ENCODE assay signal across 1 cellular context in the genomic region with DNA sequence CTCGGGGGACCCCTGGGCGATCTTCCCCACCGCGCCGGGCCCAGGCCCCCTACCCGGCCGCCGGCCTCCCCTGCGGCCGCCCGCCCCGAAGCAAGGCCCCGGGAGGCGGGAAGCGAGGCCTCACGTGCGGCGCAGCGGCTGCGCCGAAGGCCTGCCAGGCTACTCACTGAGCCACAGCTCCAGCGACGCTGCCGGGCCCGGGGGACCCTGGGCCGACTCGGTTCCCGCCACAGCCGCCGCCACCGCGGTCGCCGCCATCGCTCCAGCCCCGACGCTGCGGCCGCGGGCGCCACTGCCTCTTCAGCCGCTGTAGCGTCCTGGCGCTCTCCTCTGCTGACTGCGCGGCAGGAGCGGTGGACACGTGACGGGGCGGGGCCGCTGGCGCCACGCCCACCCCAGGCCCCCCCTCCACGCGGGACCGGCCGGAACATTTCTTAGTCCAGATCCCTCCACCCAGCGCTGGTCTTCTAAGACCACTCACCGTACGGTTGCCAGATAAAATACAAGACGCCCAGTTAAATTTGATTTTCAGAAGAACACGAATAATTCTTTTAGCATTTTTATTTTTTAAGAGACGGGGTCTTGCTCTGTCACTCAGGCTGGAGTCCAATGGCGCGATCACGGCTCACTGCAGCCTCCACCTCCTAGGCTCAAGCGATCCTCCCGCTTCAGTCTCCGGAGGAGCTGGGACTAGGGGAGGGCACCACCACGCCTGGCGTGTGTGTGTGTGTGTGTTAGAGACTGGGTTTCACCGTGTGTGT.
A peak's percentile ranks its signal among the peaks of the same experiment; 100 is the strongest.
TF ChIP-seq lines count a peak whose summit lies in the region.

TSS of gene GGA2 (minus strand) at position 341 of the 761 bp plus-strand sequence. CDS start at position 258, 83 bp downstream.

TF ChIP-seq in HepG2, 621 proteins besides CTCF, POLR2A, EP300 and RAD21 (continued from another document and continues in another):
- TF ChIP-seq MYC (CRISPR knock-in tag; IDR thresholded peaks at IDR 0.05; ENCODE audit: borderline replicate concordance) (peak; percentile 96), SNAI1 (CRISPR knock-in tag; IDR thresholded peaks at IDR 0.05; ENCODE audit: borderline replicate concordance) (peak; percentile 68; the same call in 1 of the 2 replicates), ZNF574 (CRISPR knock-in tag; IDR thresholded peaks at IDR 0.05) (peak; percentile 93), GTF3A (CRISPR knock-in tag; conservative IDR thresholded peaks at IDR 0.05) (no peak; the same call in 1 of the 2 replicates), TAF15 (IDR thresholded peaks at IDR 0.05; ENCODE audit: low read depth, low read length, poor library complexity, severe bottlenecking) (no peak), MXD4 (CRISPR knock-in tag; IDR thresholded peaks at IDR 0.05) (peak; percentile 97), SETDB1 (CRISPR knock-in tag; IDR thresholded peaks at IDR 0.05; ENCODE audit: borderline replicate concordance) (no peak), MEIS2 (CRISPR knock-in tag; IDR thresholded peaks at IDR 0.05) (peak; percentile 98), STAG1 (CRISPR knock-in tag; IDR thresholded peaks at IDR 0.05) (peak; percentile 53), MED1 (CRISPR knock-in tag; IDR thresholded peaks at IDR 0.05) (peak; percentile 91), HHEX (CRISPR knock-in tag; IDR thresholded peaks at IDR 0.05) (no peak), ZFP41 (CRISPR knock-in tag; IDR thresholded peaks at IDR 0.05; ENCODE audit: borderline replicate concordance) (no peak), FOXA1 (IDR thresholded peaks at IDR 0.05) (no peak), FOXA1 (CRISPR knock-in tag; IDR thresholded peaks at IDR 0.05) (peak; percentile 39; the same call in 1 of the 2 replicates), THAP7 (CRISPR knock-in tag; IDR thresholded peaks at IDR 0.05) (peak; percentile 52; the same call in 1 of the 2 replicates), ZNF878 (CRISPR knock-in tag; IDR thresholded peaks at IDR 0.05) (peak; percentile 40; the same call in 1 of the 2 replicates), ZNF263 (CRISPR knock-in tag; IDR thresholded peaks at IDR 0.05) (peak; percentile 80), RARG (CRISPR knock-in tag; IDR thresholded peaks at IDR 0.05; ENCODE audit: low read depth) (0 out of 2 replicates have a peak, but pooled peaks have one; percentile 23), ZNF354B (CRISPR knock-in tag; IDR thresholded peaks at IDR 0.05) (peak; percentile 94), TOE1 (CRISPR knock-in tag; IDR thresholded peaks at IDR 0.05) (peak; percentile 94; the same call in 1 of the 2 replicates), PITX1 (CRISPR knock-in tag; IDR thresholded peaks at IDR 0.05) (peak; percentile 62), SATB2 (CRISPR knock-in tag; IDR thresholded peaks at IDR 0.05) (peak; percentile 96), ZNF205 (CRISPR knock-in tag; IDR thresholded peaks at IDR 0.05) (peak; percentile 88), JDP2 (CRISPR knock-in tag; IDR thresholded peaks at IDR 0.05; ENCODE audit: borderline replicate concordance) (no peak), SYNCRIP (IDR thresholded peaks at IDR 0.05; ENCODE audit: insufficient read depth, low read depth, low read length) (no peak), NCOA5 (CRISPR knock-in tag; IDR thresholded peaks at IDR 0.05) (no peak), IRF9 (CRISPR knock-in tag; IDR thresholded peaks at IDR 0.05; ENCODE audit: borderline replicate concordance) (peak; percentile 93), POGZ (CRISPR knock-in tag; IDR thresholded peaks at IDR 0.05) (peak; percentile 91), ZIK1 (CRISPR knock-in tag; IDR thresholded peaks at IDR 0.05; ENCODE audit: borderline replicate concordance, low read depth) (peak; percentile 99), GTF2F1 (IDR thresholded peaks at IDR 0.05; ENCODE audit: low read length) (no peak), TAF1 (CRISPR knock-in tag; IDR thresholded peaks at IDR 0.05) (peak; percentile 94), ZNF512B (CRISPR knock-in tag; IDR thresholded peaks at IDR 0.05; ENCODE audit: borderline replicate concordance) (no peak), ZNF709 (CRISPR knock-in tag; IDR thresholded peaks at IDR 0.05) (peak; percentile 98), CEBPB (IDR thresholded peaks at IDR 0.05; ENCODE audit: borderline replicate concordance, low read depth, low read length) (no peak), KDM2A (CRISPR knock-in tag; IDR thresholded peaks at IDR 0.05; ENCODE audit: borderline replicate concordance, low read depth) (peak; percentile 100), HIVEP1 (CRISPR knock-in tag; IDR thresholded peaks at IDR 0.05) (peak; percentile 62; the same call in 1 of the 2 replicates), ZNF160 (CRISPR knock-in tag; IDR thresholded peaks at IDR 0.05) (peak; percentile 89; the same call in 1 of the 2 replicates), IRF2 (CRISPR knock-in tag; IDR thresholded peaks at IDR 0.05) (peak; percentile 89; the same call in 1 of the 2 replicates), ZNF790 (CRISPR knock-in tag; IDR thresholded peaks at IDR 0.05; ENCODE audit: borderline replicate concordance) (peak; percentile 94; the same call in 1 of the 2 replicates), KDM3A (CRISPR knock-in tag; IDR thresholded peaks at IDR 0.05; ENCODE audit: low read depth) (no peak), ZNF513 (CRISPR knock-in tag; conservative IDR thresholded peaks at IDR 0.05) (peak; percentile 87), ZNF343 (CRISPR knock-in tag; IDR thresholded peaks at IDR 0.05) (peak; percentile 80)
- TF ChIP-seq, protein P1, sequence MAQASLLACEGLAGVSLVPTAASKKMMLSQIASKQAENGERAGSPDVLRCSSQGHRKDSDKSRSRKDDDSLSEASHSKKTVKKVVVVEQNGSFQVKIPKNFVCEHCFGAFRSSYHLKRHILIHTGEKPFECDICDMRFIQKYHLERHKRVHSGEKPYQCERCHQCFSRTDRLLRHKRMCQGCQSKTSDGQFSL (CRISPR knock-in tag; IDR thresholded peaks at IDR 0.05) = peak; percentile 98
- TF ChIP-seq, protein P2, sequence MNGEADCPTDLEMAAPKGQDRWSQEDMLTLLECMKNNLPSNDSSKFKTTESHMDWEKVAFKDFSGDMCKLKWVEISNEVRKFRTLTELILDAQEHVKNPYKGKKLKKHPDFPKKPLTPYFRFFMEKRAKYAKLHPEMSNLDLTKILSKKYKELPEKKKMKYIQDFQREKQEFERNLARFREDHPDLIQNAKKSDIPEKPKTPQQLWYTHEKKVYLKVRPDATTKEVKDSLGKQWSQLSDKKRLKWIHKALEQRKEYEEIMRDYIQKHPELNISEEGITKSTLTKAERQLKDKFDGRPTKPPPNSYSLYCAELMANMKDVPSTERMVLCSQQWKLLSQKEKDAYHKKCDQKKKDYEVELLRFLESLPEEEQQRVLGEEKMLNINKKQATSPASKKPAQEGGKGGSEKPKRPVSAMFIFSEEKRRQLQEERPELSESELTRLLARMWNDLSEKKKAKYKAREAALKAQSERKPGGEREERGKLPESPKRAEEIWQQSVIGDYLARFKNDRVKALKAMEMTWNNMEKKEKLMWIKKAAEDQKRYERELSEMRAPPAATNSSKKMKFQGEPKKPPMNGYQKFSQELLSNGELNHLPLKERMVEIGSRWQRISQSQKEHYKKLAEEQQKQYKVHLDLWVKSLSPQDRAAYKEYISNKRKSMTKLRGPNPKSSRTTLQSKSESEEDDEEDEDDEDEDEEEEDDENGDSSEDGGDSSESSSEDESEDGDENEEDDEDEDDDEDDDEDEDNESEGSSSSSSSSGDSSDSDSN (CRISPR knock-in tag; IDR thresholded peaks at IDR 0.05) = peak; percentile 97
- TF ChIP-seq, protein P3, sequence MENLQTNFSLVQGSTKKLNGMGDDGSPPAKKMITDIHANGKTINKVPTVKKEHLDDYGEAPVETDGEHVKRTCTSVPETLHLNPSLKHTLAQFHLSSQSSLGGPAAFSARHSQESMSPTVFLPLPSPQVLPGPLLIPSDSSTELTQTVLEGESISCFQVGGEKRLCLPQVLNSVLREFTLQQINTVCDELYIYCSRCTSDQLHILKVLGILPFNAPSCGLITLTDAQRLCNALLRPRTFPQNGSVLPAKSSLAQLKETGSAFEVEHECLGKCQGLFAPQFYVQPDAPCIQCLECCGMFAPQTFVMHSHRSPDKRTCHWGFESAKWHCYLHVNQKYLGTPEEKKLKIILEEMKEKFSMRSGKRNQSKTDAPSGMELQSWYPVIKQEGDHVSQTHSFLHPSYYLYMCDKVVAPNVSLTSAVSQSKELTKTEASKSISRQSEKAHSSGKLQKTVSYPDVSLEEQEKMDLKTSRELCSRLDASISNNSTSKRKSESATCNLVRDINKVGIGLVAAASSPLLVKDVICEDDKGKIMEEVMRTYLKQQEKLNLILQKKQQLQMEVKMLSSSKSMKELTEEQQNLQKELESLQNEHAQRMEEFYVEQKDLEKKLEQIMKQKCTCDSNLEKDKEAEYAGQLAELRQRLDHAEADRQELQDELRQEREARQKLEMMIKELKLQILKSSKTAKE (CRISPR knock-in tag; IDR thresholded peaks at IDR 0.05; ENCODE audit: borderline replicate concordance) = no peak
- TF ChIP-seq, protein P4, sequence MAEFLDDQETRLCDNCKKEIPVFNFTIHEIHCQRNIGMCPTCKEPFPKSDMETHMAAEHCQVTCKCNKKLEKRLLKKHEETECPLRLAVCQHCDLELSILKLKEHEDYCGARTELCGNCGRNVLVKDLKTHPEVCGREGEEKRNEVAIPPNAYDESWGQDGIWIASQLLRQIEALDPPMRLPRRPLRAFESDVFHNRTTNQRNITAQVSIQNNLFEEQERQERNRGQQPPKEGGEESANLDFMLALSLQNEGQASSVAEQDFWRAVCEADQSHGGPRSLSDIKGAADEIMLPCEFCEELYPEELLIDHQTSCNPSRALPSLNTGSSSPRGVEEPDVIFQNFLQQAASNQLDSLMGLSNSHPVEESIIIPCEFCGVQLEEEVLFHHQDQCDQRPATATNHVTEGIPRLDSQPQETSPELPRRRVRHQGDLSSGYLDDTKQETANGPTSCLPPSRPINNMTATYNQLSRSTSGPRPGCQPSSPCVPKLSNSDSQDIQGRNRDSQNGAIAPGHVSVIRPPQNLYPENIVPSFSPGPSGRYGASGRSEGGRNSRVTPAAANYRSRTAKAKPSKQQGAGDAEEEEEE (CRISPR knock-in tag; IDR thresholded peaks at IDR 0.05; ENCODE audit: borderline replicate concordance) = 0 out of 2 replicates have a peak, but pooled peaks have one; percentile 69
- TF ChIP-seq, protein P5, sequence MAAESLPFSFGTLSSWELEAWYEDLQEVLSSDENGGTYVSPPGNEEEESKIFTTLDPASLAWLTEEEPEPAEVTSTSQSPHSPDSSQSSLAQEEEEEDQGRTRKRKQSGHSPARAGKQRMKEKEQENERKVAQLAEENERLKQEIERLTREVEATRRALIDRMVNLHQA (CRISPR knock-in tag; IDR thresholded peaks at IDR 0.05) = no peak; the same call in 1 of the 2 replicates
